In the genomic region with DNA sequence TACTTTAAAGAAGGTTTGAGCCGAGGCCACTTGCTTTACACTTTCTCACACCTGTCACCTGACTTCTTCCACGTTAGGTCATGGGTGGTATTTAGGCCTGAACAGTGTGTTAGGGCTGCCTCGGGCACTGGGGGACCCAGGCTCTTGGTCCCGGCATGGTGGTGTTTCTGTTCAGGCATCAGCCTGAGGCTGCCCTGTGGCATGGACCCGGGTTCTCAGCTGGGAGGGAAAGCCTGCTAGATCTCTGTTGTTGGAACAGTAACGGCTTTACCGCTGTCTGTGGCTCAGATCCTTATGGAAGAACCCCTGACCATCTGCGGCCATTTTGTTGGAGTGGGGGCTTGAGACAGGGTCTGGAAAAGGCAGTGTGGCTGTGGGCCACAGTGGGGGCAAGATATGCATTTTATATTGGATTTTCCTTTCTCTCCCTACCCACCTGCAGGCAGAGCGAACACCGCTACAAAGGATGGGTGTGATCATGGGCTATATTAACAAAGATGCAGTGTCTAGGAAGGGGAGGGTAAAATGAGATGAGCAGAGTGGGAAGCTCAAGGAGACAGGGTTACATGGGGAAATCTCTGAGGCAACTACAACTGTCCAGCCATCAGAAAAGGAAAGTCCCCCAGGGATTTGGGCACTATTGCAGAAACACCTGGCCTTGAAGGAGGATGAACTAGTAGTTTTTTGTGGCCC, we compare ENCODE assay signal across 8 cellular contexts. TPM values are rescaled to one million over a fixed set of nuclear protein-coding genes. Genes with fewer than 3 reads are reported as not detected.
A peak's percentile ranks its signal among the peaks of the same experiment; 100 is the strongest.
DNase-seq lines count a peak whose midpoint lies in the region; ATAC-seq and TF ChIP-seq lines count a peak whose summit lies in the region.

No MANE protein-coding gene starts in this region.

- no peak overlapping the region for H3K27ac Mint-ChIP-seq in GM23338
- H3K27ac Mint-ChIP-seq in activated CD8-positive, alpha-beta T cell treated with anti-CD3 and anti-CD28 coated beads, Interleukin-2, amount 10 ng/mL, durations not matched to agents 7 days and 5 days: no peak overlapping the region

- DNase-seq in GM23338 (ENCODE audit: low spot score) (no peak), SIG-M5 treated with dmso at 0.1 percent for 504 hours (lab: John Stamatoyannopoulos, UW; ENCODE audit: unreplicated experiment) (no peak), H4 (ENCODE audit: low spot score) (no peak), AG08395 (ENCODE audit: low spot score) (no peak)
- DNase-seq in activated CD8-positive, alpha-beta T cell treated with anti-CD3 and anti-CD28 coated beads, Interleukin-2, amount 10 ng/mL, durations not matched to agents 7 days and 5 days: no peak

- peak overlapping the region; percentile 72 for H3K4me3 Mint-ChIP-seq in GM23338
- peak overlapping the region; percentile 42 for H3K4me3 Mint-ChIP-seq in activated CD8-positive, alpha-beta T cell treated with anti-CD3 and anti-CD28 coated beads, Interleukin-2, amount 10 ng/mL, durations not matched to agents 7 days and 5 days

- H2AFZ ChIP-seq in GM23338: peak overlapping the region; percentile 80

- H3K9me2 ChIP-seq in GM23338 (ENCODE audit: insufficient read depth): 0 out of 2 replicates have a peak, but pooled peaks cover 3% of the 10 kb centered on the region

- H3K4me2 ChIP-seq in BLaER1 treated with 17β-estradiol and CSF1 and Interleukin-3, amounts not matched to agents 10 nM and 100 nM: peak overlapping the region; percentile 82 to 96 (median 91)
- H3K4me2 ChIP-seq in GM23338: peak overlapping the region; percentile 77

- peak overlapping the region in 6 of 11 experiments; percentile 44 to 80 (median 70); a peak in 13 of 22 replicates for H3K9ac ChIP-seq in BLaER1 treated with 17β-estradiol and CSF1 and Interleukin-3, amounts not matched to agents 10 nM and 100 nM

- CTCF ChIA-PET in activated CD8-positive, alpha-beta T cell treated with anti-CD3 and anti-CD28 coated beads, Interleukin-2, amount 10 ng/mL, durations not matched to agents 7 days and 5 days (lab: Charles Lee): interaction anchor here (0.7 to 2.0 kb wide), 7 partner anchors 10 to 138 kb away, joined by 3 to 7 read pairs (median 3); no protein-coding TSS in a partner anchor

- H3K27ac ChIP-seq in BLaER1 treated with 17β-estradiol and CSF1 and Interleukin-3, amounts not matched to agents 10 nM and 100 nM: peak overlapping the region in 3 of 11 experiments; percentile 45 to 59 (median 58); a peak in 2 of 22 replicates
- no peak overlapping the region for H3K27ac ChIP-seq in GM23338 (ENCODE audit: low read depth)

- H3K27me3 ChIP-seq in BLaER1 treated with 17β-estradiol and CSF1 and Interleukin-3, amounts not matched to agents 10 nM and 100 nM: peaks cover 0 to 14% (median 0%) of the 10 kb centered on the region in 11 experiments; a peak in 10 of 22 replicates
- H3K27me3 ChIP-seq in GM23338 (ENCODE audit: insufficient read depth) (no peaks in the 10 kb centered on the region), mononuclear cell (ENCODE audit: insufficient read depth, low read length) (peaks cover 2% of the 10 kb centered on the region)

- POLR2A ChIA-PET in activated CD8-positive, alpha-beta T cell treated with anti-CD3 and anti-CD28 coated beads, Interleukin-2, amount 10 ng/mL, durations not matched to agents 7 days and 5 days (lab: Charles Lee): no interaction called here

- peaks cover 10% of the 10 kb centered on the region; the same call in 2 of the 3 replicates for H3K36me3 Mint-ChIP-seq in GM23338 (ENCODE audit: low read depth)
- no peaks in the 10 kb centered on the region for H3K36me3 Mint-ChIP-seq in activated CD8-positive, alpha-beta T cell treated with anti-CD3 and anti-CD28 coated beads, Interleukin-2, amount 10 ng/mL, durations not matched to agents 7 days and 5 days (ENCODE audit: low read depth)

- H3K79me2 ChIP-seq in GM23338 (replicated peaks; ENCODE audit: insufficient read depth): no peaks in the 10 kb centered on the region

- peaks cover 19% of the 10 kb centered on the region for H3K27me3 Mint-ChIP-seq in GM23338 (ENCODE audit: insufficient read depth, low read depth, poor library complexity)
- H3K27me3 Mint-ChIP-seq in activated CD8-positive, alpha-beta T cell treated with anti-CD3 and anti-CD28 coated beads, Interleukin-2, amount 10 ng/mL, durations not matched to agents 7 days and 5 days (ENCODE audit: low read depth): peaks cover 11% of the 10 kb centered on the region

- H3K36me3 ChIP-seq in BLaER1 treated with 17β-estradiol and CSF1 and Interleukin-3, amounts not matched to agents 10 nM and 100 nM: no peaks in the 10 kb centered on the region
- H3K36me3 ChIP-seq in GM23338 (ENCODE audit: insufficient read depth): no peaks in the 10 kb centered on the region

- H3K4me3 ChIP-seq in BLaER1 treated with 17β-estradiol and CSF1 and Interleukin-3, amounts not matched to agents 10 nM and 100 nM: peak overlapping the region in 9 of 10 experiments; percentile 60 to 72 (median 65); a peak in 14 of 20 replicates
- H3K4me3 ChIP-seq in GM23338 (peak overlapping the region; percentile 70), mononuclear cell (ENCODE audit: low read length) (peak overlapping the region; percentile 31)

- TF ChIP-seq CTCF in GM23338 (conservative IDR thresholded peaks at IDR 0.05; ENCODE audit: low read depth in 2 of 2): no peak

- H3K9me3 ChIP-seq in BLaER1 treated with 17β-estradiol and CSF1 and Interleukin-3, amounts not matched to agents 10 nM and 100 nM (replicated peaks in 1 of 11): no peaks in the 10 kb centered on the region
- H3K9me3 ChIP-seq in mononuclear cell (ENCODE audit: low read depth, low read length): no peaks in the 10 kb centered on the region

- no peaks in the 10 kb centered on the region for H3F3A ChIP-seq in GM23338 (replicated peaks; ENCODE audit: low read depth)

- no peaks in the 10 kb centered on the region for H3K9me3 Mint-ChIP-seq in GM23338
- no peaks in the 10 kb centered on the region for H3K9me3 Mint-ChIP-seq in activated CD8-positive, alpha-beta T cell treated with anti-CD3 and anti-CD28 coated beads, Interleukin-2, amount 10 ng/mL, durations not matched to agents 7 days and 5 days (ENCODE audit: insufficient read depth)

- ATAC-seq in GM23338 (peak; percentile 2; the same call in 2 of the 3 replicates), GM19023 (IDR thresholded peaks at IDR 0.05; ENCODE audit: unreplicated experiment) (no peak)
- ATAC-seq in activated CD8-positive, alpha-beta T cell treated with anti-CD3 and anti-CD28 coated beads, Interleukin-2, amount 10 ng/mL, durations not matched to agents 7 days and 5 days: no peak

- H3K4me1 ChIP-seq in BLaER1 treated with 17β-estradiol and CSF1 and Interleukin-3, amounts not matched to agents 10 nM and 100 nM: peaks cover 0 to 70% (median 60%) of the 10 kb centered on the region in 10 experiments; a peak in 17 of 20 replicates
- H3K4me1 ChIP-seq in GM23338 (ENCODE audit: insufficient read depth): peaks cover 7% of the 10 kb centered on the region; the same call in 1 of the 2 replicates
- peaks cover 6% of the 10 kb centered on the region for H3K4me1 ChIP-seq in mononuclear cell (ENCODE audit: insufficient read depth, low read length)

- peaks cover 10% of the 10 kb centered on the region; the same call in 2 of the 3 replicates for H3K4me1 Mint-ChIP-seq in GM23338
- peaks cover 17% of the 10 kb centered on the region for H3K4me1 Mint-ChIP-seq in activated CD8-positive, alpha-beta T cell treated with anti-CD3 and anti-CD28 coated beads, Interleukin-2, amount 10 ng/mL, durations not matched to agents 7 days and 5 days (ENCODE audit: low read depth)

- peaks cover 0 to 16% (median 0%) of the 10 kb centered on the region in 11 experiments; a peak in 1 of 22 replicates for H4K20me1 ChIP-seq in BLaER1 treated with 17β-estradiol and CSF1 and Interleukin-3, amounts not matched to agents 10 nM and 100 nM
- H4K20me1 ChIP-seq in GM23338 (replicated peaks; ENCODE audit: insufficient read depth): no peaks in the 10 kb centered on the region

TF ChIP-seq in GM23338, 12 proteins besides CTCF, POLR2A, EP300 and RAD21:
- no peak for TF ChIP-seq REST (IDR thresholded peaks at IDR 0.05; ENCODE audit: unreplicated experiment)
- no peak for TF ChIP-seq ZNF114 (CRISPR knock-in tag; IDR thresholded peaks at IDR 0.05)
- no peak for TF ChIP-seq EZH2 (IDR thresholded peaks at IDR 0.05; ENCODE audit: low read depth, unreplicated experiment)
- no peak for TF ChIP-seq NANOG (IDR thresholded peaks at IDR 0.05; ENCODE audit: borderline replicate concordance)

RNA-seq across cellular contexts. Expression of gene KCNJ11, which starts 1.6 kb away (rescaled TPM):
- 5.9 and 7.9 TPM in 2 replicates for total RNA-seq in GM23338 (2014; rRNA removed; shearing (Covaris generic))
- polyA plus RNA-seq in GM23338 (2016; fragmentation: Nextera tagmentation; extraction: Ambion mirVana): 0.89 and 2.2 TPM in 2 replicates
- total RNA-seq in activated CD8-positive, alpha-beta T cell treated with anti-CD3 and anti-CD28 coated beads, Interleukin-2, amount 10 ng/mL, durations not matched to agents 7 days and 5 days: 1 to 10 TPM; 4.2 to 5.7 TPM
- total RNA-seq in mononuclear cell: 0.10 TPM
- total RNA-seq in H4 (2014; rRNA removed; shearing (Covaris generic)): 0.12 TPM in 1 of 2 replicates, not detected in the other

RNA-seq across cellular contexts. Expression of gene NCR3LG1, which starts 38.5 kb away (rescaled TPM):
- 1.5 and 1.9 TPM in 2 replicates for total RNA-seq in GM23338 (2014; rRNA removed; shearing (Covaris generic))
- 0.15 and 0.28 TPM in 2 replicates for polyA plus RNA-seq in GM23338 (2016; fragmentation: Nextera tagmentation; extraction: Ambion mirVana)
- 1 to 10 TPM; 1.5 to 1.9 TPM for total RNA-seq in activated CD8-positive, alpha-beta T cell treated with anti-CD3 and anti-CD28 coated beads, Interleukin-2, amount 10 ng/mL, durations not matched to agents 7 days and 5 days
- total RNA-seq in mononuclear cell: 5.1 TPM
- total RNA-seq in H4 (2014; rRNA removed; shearing (Covaris generic)): 3.5 and 4.6 TPM in 2 replicates
